ENCODE assay signal across 19 cellular contexts in genomic region chr3:193903257-193903807, GRCh38.
DNase-seq lines count a peak whose midpoint lies in the region; ATAC-seq and TF ChIP-seq lines count a peak whose summit lies in the region.
"Had no signal": no experiment of that assay in that cellular context is flagged by ENCODE, and none has a peak within 500 bp of the region (broad histone marks: within the 10 kb centered on the region; RNA-seq: fewer than 3 reads in every experiment).

No MANE protein-coding gene starts in this region.

- H3K36me3 ChIP-seq in endodermal cell (ENCODE audit: control insufficient read depth, insufficient read depth, low read length) (no peaks in the 10 kb centered on the region), neuronal stem cell (replicated peaks in 1 of 2; ENCODE audit: control insufficient read depth in 2 of 2, insufficient read depth in 2 of 2, low read length in 2 of 2) (no peaks in the 10 kb centered on the region), hepatocyte (replicated peaks; ENCODE audit: insufficient read depth, low read depth) (no peaks in the 10 kb centered on the region)
- H3K36me3 ChIP-seq: MG63, Peyer's patch had no signal

- peaks cover 8% of the 10 kb centered on the region for H3K9me3 Mint-ChIP-seq in endodermal cell
- H3K9me3 Mint-ChIP-seq in activated CD4-positive, alpha-beta T cell treated with anti-CD3 and anti-CD28 coated beads for 36 hours (ENCODE audit: low read depth), result peaks cover 3% of the 10 kb centered on the region

- POLR2A ChIA-PET in activated CD4-positive, alpha-beta T cell treated with anti-CD3 and anti-CD28 coated beads for 36 hours (lab: Charles Lee), result no interaction called here

- no peaks in the 10 kb centered on the region for H3K79me2 ChIP-seq in hepatocyte

- H3K27ac Mint-ChIP-seq in endodermal cell, result no peak overlapping the region
- H3K27ac Mint-ChIP-seq in activated CD4-positive, alpha-beta T cell treated with anti-CD3 and anti-CD28 coated beads for 36 hours, result no peak overlapping the region
- H3K27ac Mint-ChIP-seq: CD4-positive, alpha-beta T cell had no signal

- H2BK5ac ChIP-seq in neuronal stem cell (ENCODE audit: low read length), result no peak overlapping the region

- no peak overlapping the region for H2BK15ac ChIP-seq in neuronal stem cell (ENCODE audit: low read length)

- no peak overlapping the region for H3K23ac ChIP-seq in neuronal stem cell (ENCODE audit: low read depth, low read length, poor library complexity)

- H3K27ac ChIP-seq in endodermal cell (ENCODE audit: low read depth, low read length), result peak overlapping the region; percentile 96
- no peak overlapping the region for H3K27ac ChIP-seq in neuronal stem cell (replicated peaks; ENCODE audit: low read length)
- H3K27ac ChIP-seq in hepatocyte, result no peak overlapping the region
- H3K27ac ChIP-seq: Peyer's patch had no signal

- H3K9me2 ChIP-seq in hepatocyte (replicated peaks; ENCODE audit: insufficient read depth), result no peaks in the 10 kb centered on the region
- H3K9me2 ChIP-seq: SK-N-SH had no signal

- peaks cover 10% of the 10 kb centered on the region for H3K9me3 ChIP-seq in endodermal cell (ENCODE audit: control insufficient read depth, low read length)
- peaks cover 6 to 13% of the 10 kb centered on the region in 2 donors for H3K9me3 ChIP-seq in neuronal stem cell (replicated peaks in 1 of 2; ENCODE audit: control insufficient read depth in 2 of 2, insufficient read depth in 1 of 2, low read depth in 1 of 2, low read length in 2 of 2)
- H3K9me3 ChIP-seq in hepatocyte (ENCODE audit: low read depth), result no peaks in the 10 kb centered on the region
- H3K9me3 ChIP-seq: SK-N-SH had no signal

- no peak overlapping the region for H2BK12ac ChIP-seq in neuronal stem cell (ENCODE audit: low read length)

- no peaks in the 10 kb centered on the region for H4K20me1 ChIP-seq in hepatocyte (ENCODE audit: insufficient read depth, poor library complexity, severe bottlenecking)

- peak; percentile 84 for DNase-seq in NCI-H69 (lab: John Stamatoyannopoulos, UW)
- DNase-seq in endodermal cell, result no peak
- DNase-seq in neuronal stem cell (ENCODE audit: low spot score), result no peak
- no peak for DNase-seq in hepatocyte (ENCODE audit: low spot score)
- no peak for DNase-seq in activated CD4-positive, alpha-beta T cell treated with anti-CD3 and anti-CD28 coated beads for 36 hours
- DNase-seq: AML-193; Calu3; CD4-positive, alpha-beta T cell; DMS53; GOT3; MG63; NCI-H2029; Peyer's patch; SK-N-SH; T-helper 1 cell had no signal

- H3K27me3 ChIP-seq in endodermal cell (ENCODE audit: control insufficient read depth, insufficient read depth, low read length, poor library complexity, severe bottlenecking), result no peaks in the 10 kb centered on the region
- no peaks in the 10 kb centered on the region for H3K27me3 ChIP-seq in neuronal stem cell (ENCODE audit: control insufficient read depth in 3 of 3, insufficient read depth in 3 of 3, low read depth in 1 of 3, low read length in 3 of 3)
- H3K27me3 ChIP-seq in hepatocyte, result no peaks in the 10 kb centered on the region
- H3K27me3 ChIP-seq: MG63, Peyer's patch had no signal

- peaks cover 20% of the 10 kb centered on the region for H3K4me1 Mint-ChIP-seq in endodermal cell
- no peaks in the 10 kb centered on the region for H3K4me1 Mint-ChIP-seq in activated CD4-positive, alpha-beta T cell treated with anti-CD3 and anti-CD28 coated beads for 36 hours

- H3K18ac ChIP-seq in neuronal stem cell (ENCODE audit: low read length), result no peak overlapping the region

- no peak overlapping the region for H3K9ac ChIP-seq in endodermal cell (ENCODE audit: extremely low read depth, low read length, poor library complexity, severe bottlenecking)
- H3K9ac ChIP-seq in neuronal stem cell (ENCODE audit: low read depth, low read length, poor library complexity), result no peak overlapping the region
- H3K9ac ChIP-seq: SK-N-SH had no signal

- ATAC-seq in GM19452 (IDR thresholded peaks at IDR 0.05; ENCODE audit: unreplicated experiment) (peak; percentile 48), HG03342 (IDR thresholded peaks at IDR 0.05; ENCODE audit: unreplicated experiment) (no peak), HG03159 (IDR thresholded peaks at IDR 0.05; ENCODE audit: unreplicated experiment) (no peak)
- ATAC-seq in activated CD4-positive, alpha-beta T cell treated with anti-CD3 and anti-CD28 coated beads for 36 hours, result no peak
- ATAC-seq: Right ventricle myocardium inferior had no signal

- H3K4me1 ChIP-seq in endodermal cell (ENCODE audit: control insufficient read depth, insufficient read depth, low read length), result peaks cover 9% of the 10 kb centered on the region
- H3K4me1 ChIP-seq in neuronal stem cell (ENCODE audit: control insufficient read depth in 2 of 2, insufficient read depth in 1 of 2, low read depth in 1 of 2, low read length in 2 of 2), result peaks cover 17 to 30% of the 10 kb centered on the region in 2 donors
- H3K4me1 ChIP-seq in hepatocyte (ENCODE audit: insufficient read depth), result peaks cover 10% of the 10 kb centered on the region
- H3K4me1 ChIP-seq: Peyer's patch had no signal

- H3K79me1 ChIP-seq in neuronal stem cell (ENCODE audit: low read depth, low read length), result no peaks in the 10 kb centered on the region

- no peak overlapping the region for H4K91ac ChIP-seq in neuronal stem cell (ENCODE audit: low read depth, low read length, poor library complexity)

- 85 to 90% methylated on average over 10 of the region's 10 CpGs for WGBS in endodermal cell (ENCODE audit: insufficient coverage in 1 of 2, insufficient read length in 1 of 2), 2 experiments
- no CpG with 5 or more reads among the region's 10 CpGs for WGBS in neuronal stem cell (ENCODE audit: extremely low coverage in 2 of 2, insufficient read length in 2 of 2, insufficient replicate concordance in 1 of 2), 2 donors
- 91% methylated on average over 10 of the region's 10 CpGs for WGBS in hepatocyte (ENCODE audit: low lambda C conversion rate, missing lambda C conversion rate)

- H4K8ac ChIP-seq in neuronal stem cell (ENCODE audit: low read depth, low read length), result no peak overlapping the region

- H3K4me2 ChIP-seq in neuronal stem cell (ENCODE audit: insufficient read depth, low read length, poor library complexity, severe bottlenecking) (peak overlapping the region; percentile 20), hepatocyte (no peak overlapping the region)
- H3K4me2 ChIP-seq: SK-N-SH had no signal

- TF ChIP-seq CTCF in endodermal cell (conservative IDR thresholded peaks at IDR 0.05) (no peak), hepatocyte (IDR thresholded peaks at IDR 0.05; ENCODE audit: poor library complexity) (no peak)

- H2BK120ac ChIP-seq in neuronal stem cell (ENCODE audit: low read depth, low read length), result no peak overlapping the region

- H3K4me3 ChIP-seq in endodermal cell (ENCODE audit: low read length) (no peak overlapping the region), neuronal stem cell (ENCODE audit: low read length in 2 of 2) (no peak overlapping the region), hepatocyte (no peak overlapping the region)
- H3K4me3 ChIP-seq: MG63, Peyer's patch had no signal

- no peak overlapping the region for H3K4me3 Mint-ChIP-seq in endodermal cell
- no peak overlapping the region for H3K4me3 Mint-ChIP-seq in activated CD4-positive, alpha-beta T cell treated with anti-CD3 and anti-CD28 coated beads for 36 hours
- H3K4me3 Mint-ChIP-seq: CD4-positive, alpha-beta T cell had no signal

- H2AFZ ChIP-seq in neuronal stem cell (ENCODE audit: low read length), result no peak overlapping the region
- H2AFZ ChIP-seq in hepatocyte, result no peak overlapping the region

- intact Hi-C loops in activated CD4-positive, alpha-beta T cell treated with anti-CD3 and anti-CD28 coated beads for 36 hours (cut with DNase I, micrococcal nuclease), result no loop called here

- H3K14ac ChIP-seq in neuronal stem cell (ENCODE audit: low read length), result no peak overlapping the region

- peaks cover 3% of the 10 kb centered on the region for H3K27me3 Mint-ChIP-seq in endodermal cell (ENCODE audit: insufficient read depth)
- no peaks in the 10 kb centered on the region for H3K27me3 Mint-ChIP-seq in activated CD4-positive, alpha-beta T cell treated with anti-CD3 and anti-CD28 coated beads for 36 hours
- H3K27me3 Mint-ChIP-seq: CD4-positive, alpha-beta T cell had no signal

- no peak overlapping the region for H2AK5ac ChIP-seq in neuronal stem cell (ENCODE audit: low read depth, low read length)

- H3K4ac ChIP-seq in neuronal stem cell (ENCODE audit: low read length), result no peak overlapping the region

- CTCF ChIA-PET in activated CD4-positive, alpha-beta T cell treated with anti-CD3 and anti-CD28 coated beads for 36 hours (lab: Charles Lee), result no interaction called here

- H3K36me3 Mint-ChIP-seq in endodermal cell (ENCODE audit: low read depth), result no peaks in the 10 kb centered on the region
- peaks cover 1% of the 10 kb centered on the region for H3K36me3 Mint-ChIP-seq in activated CD4-positive, alpha-beta T cell treated with anti-CD3 and anti-CD28 coated beads for 36 hours (ENCODE audit: low read depth)
